Comparison of ENCODE assay signal across 10 cellular contexts in genomic region chrX:121307441-121307840, GRCh38.
DNase-seq lines count a peak whose midpoint lies in the region; ATAC-seq lines count a peak whose summit lies in the region.
"Had no signal": no experiment of that assay in that cellular context is flagged by ENCODE, and none has a peak within 500 bp of the region (broad histone marks: within the 10 kb centered on the region; RNA-seq: fewer than 3 reads in every experiment).

No MANE protein-coding gene starts in this region.

- H3K9ac ChIP-seq in mesenchymal stem cell (ENCODE audit: low read length), result peak overlapping the region; percentile 74

- H3K4me3 ChIP-seq in mesenchymal stem cell (ENCODE audit: insufficient read depth in 1 of 2, low read depth in 1 of 2, low read length in 2 of 2), result no peak overlapping the region

- no peaks in the 10 kb centered on the region for H3K36me3 ChIP-seq in mesenchymal stem cell (ENCODE audit: control insufficient read depth in 1 of 2, insufficient read depth in 2 of 2, low read depth in 1 of 2, low read length in 2 of 2)

- no peak overlapping the region for H4K91ac ChIP-seq in mesenchymal stem cell (ENCODE audit: low read length)

- WGBS in mesenchymal stem cell, result 79% methylated on average over 1 of the region's 3 CpGs

- no peak overlapping the region for H3K4me3 Mint-ChIP-seq in activated T-cell treated with anti-CD3 and anti-CD28 coated beads, Interleukin-2, amount 50 U/mL, for 24 hours
- H3K4me3 Mint-ChIP-seq: stimulated activated naive B cell treated with anti-CD40 and anti-IgM and Interleukin-4, amounts not matched to agents 10 μg/mL and 1 μg/mL and 100 μg/mL, for 72 hours had no signal

- H2BK12ac ChIP-seq in mesenchymal stem cell (ENCODE audit: low read length in 2 of 2), result no peak overlapping the region

- no peaks in the 10 kb centered on the region for H3K27me3 ChIP-seq in mesenchymal stem cell (ENCODE audit: control insufficient read depth in 1 of 2, insufficient read depth in 1 of 2, low read length in 2 of 2)

- H2AFZ ChIP-seq in mesenchymal stem cell (ENCODE audit: low read depth, low read length), result no peak overlapping the region

- H2AK5ac ChIP-seq in mesenchymal stem cell (ENCODE audit: low read length, severe bottlenecking), result no peak overlapping the region

- no peak overlapping the region for H3K18ac ChIP-seq in mesenchymal stem cell (ENCODE audit: low read depth in 1 of 2, low read length in 2 of 2)

- H2BK5ac ChIP-seq in mesenchymal stem cell (ENCODE audit: low read depth, low read length, poor library complexity, severe bottlenecking), result no peak overlapping the region

- H2BK15ac ChIP-seq in mesenchymal stem cell (ENCODE audit: low read depth, poor library complexity, severe bottlenecking), result no peak overlapping the region

- H3K23ac ChIP-seq in mesenchymal stem cell (ENCODE audit: low read length in 2 of 2), result no peak overlapping the region

- H3K4ac ChIP-seq in mesenchymal stem cell (ENCODE audit: low read depth in 1 of 2, low read length in 2 of 2), result no peak overlapping the region

- intact Hi-C loops in posterior cingulate gyrus (cut with DNase I), result no loop called here

- peaks cover 26% of the 10 kb centered on the region for H3K27me3 Mint-ChIP-seq in activated T-cell treated with anti-CD3 and anti-CD28 coated beads, Interleukin-2, amount 50 U/mL, for 24 hours

- H3K4me2 ChIP-seq in mesenchymal stem cell (ENCODE audit: low read length, poor library complexity, severe bottlenecking), result no peak overlapping the region

- H3K79me1 ChIP-seq in mesenchymal stem cell (replicated peaks; ENCODE audit: low read length, poor library complexity, severe bottlenecking), result no peaks in the 10 kb centered on the region

- no peak overlapping the region for H2BK120ac ChIP-seq in mesenchymal stem cell (ENCODE audit: low read depth, low read length)

- peaks cover 26% of the 10 kb centered on the region for H3K4me1 Mint-ChIP-seq in activated T-cell treated with anti-CD3 and anti-CD28 coated beads, Interleukin-2, amount 50 U/mL, for 24 hours (ENCODE audit: low read depth)

- H3K27ac Mint-ChIP-seq in activated T-cell treated with anti-CD3 and anti-CD28 coated beads, Interleukin-2, amount 50 U/mL, for 24 hours, result peak overlapping the region; percentile 92
- H3K27ac Mint-ChIP-seq: stimulated activated naive B cell treated with anti-CD40 and anti-IgM and Interleukin-4, amounts not matched to agents 10 μg/mL and 1 μg/mL and 100 μg/mL, for 72 hours had no signal

- no peaks in the 10 kb centered on the region for H3K9me3 ChIP-seq in mesenchymal stem cell (ENCODE audit: control insufficient read depth, low read length)

- no peak overlapping the region for H4K8ac ChIP-seq in mesenchymal stem cell (ENCODE audit: low read length)

- no peak overlapping the region for H3K27ac ChIP-seq in mesenchymal stem cell (ENCODE audit: low read length, poor library complexity, severe bottlenecking)

- DNase-seq in activated T-cell treated with anti-CD3 and anti-CD28 coated beads, Interleukin-2, amount 50 U/mL, for 24 hours, result no peak
- DNase-seq in activated T-cell treated with anti-CD3 and anti-CD28 coated beads, Interleukin-2, amount 50 U/mL, for 48 hours, result no peak
- DNase-seq in mesenchymal stem cell (no peak), posterior cingulate gyrus (no peak), nucleus accumbens (lab: John Stamatoyannopoulos, UW) (no peak), D341Med (ENCODE audit: low spot score) (no peak)
- DNase-seq: KG1; stimulated activated naive B cell treated with anti-CD40 and anti-IgM and Interleukin-4, amounts not matched to agents 10 μg/mL and 1 μg/mL and 100 μg/mL, for 72 hours had no signal

- no peaks in the 10 kb centered on the region for H3K9me3 Mint-ChIP-seq in activated T-cell treated with anti-CD3 and anti-CD28 coated beads, Interleukin-2, amount 50 U/mL, for 24 hours
- H3K9me3 Mint-ChIP-seq: stimulated activated naive B cell treated with anti-CD40 and anti-IgM and Interleukin-4, amounts not matched to agents 10 μg/mL and 1 μg/mL and 100 μg/mL, for 72 hours had no signal

- H3K14ac ChIP-seq in mesenchymal stem cell (ENCODE audit: low read length in 2 of 2), result no peak overlapping the region

- H3K36me3 Mint-ChIP-seq in activated T-cell treated with anti-CD3 and anti-CD28 coated beads, Interleukin-2, amount 50 U/mL, for 24 hours (ENCODE audit: low read depth), result no peaks in the 10 kb centered on the region
- H3K36me3 Mint-ChIP-seq: stimulated activated naive B cell treated with anti-CD40 and anti-IgM and Interleukin-4, amounts not matched to agents 10 μg/mL and 1 μg/mL and 100 μg/mL, for 72 hours had no signal

- H3K4me1 ChIP-seq in mesenchymal stem cell (ENCODE audit: control insufficient read depth, insufficient read depth, low read depth, low read length), result no peaks in the 10 kb centered on the region

- peak; percentile 79 for ATAC-seq in GM21717 (IDR thresholded peaks at IDR 0.05; ENCODE audit: unreplicated experiment)
- ATAC-seq in HG03432 (IDR thresholded peaks at IDR 0.05; ENCODE audit: unreplicated experiment), result peak; percentile 74
